ENCODE assay signal across 8 cellular contexts in the genomic region with DNA sequence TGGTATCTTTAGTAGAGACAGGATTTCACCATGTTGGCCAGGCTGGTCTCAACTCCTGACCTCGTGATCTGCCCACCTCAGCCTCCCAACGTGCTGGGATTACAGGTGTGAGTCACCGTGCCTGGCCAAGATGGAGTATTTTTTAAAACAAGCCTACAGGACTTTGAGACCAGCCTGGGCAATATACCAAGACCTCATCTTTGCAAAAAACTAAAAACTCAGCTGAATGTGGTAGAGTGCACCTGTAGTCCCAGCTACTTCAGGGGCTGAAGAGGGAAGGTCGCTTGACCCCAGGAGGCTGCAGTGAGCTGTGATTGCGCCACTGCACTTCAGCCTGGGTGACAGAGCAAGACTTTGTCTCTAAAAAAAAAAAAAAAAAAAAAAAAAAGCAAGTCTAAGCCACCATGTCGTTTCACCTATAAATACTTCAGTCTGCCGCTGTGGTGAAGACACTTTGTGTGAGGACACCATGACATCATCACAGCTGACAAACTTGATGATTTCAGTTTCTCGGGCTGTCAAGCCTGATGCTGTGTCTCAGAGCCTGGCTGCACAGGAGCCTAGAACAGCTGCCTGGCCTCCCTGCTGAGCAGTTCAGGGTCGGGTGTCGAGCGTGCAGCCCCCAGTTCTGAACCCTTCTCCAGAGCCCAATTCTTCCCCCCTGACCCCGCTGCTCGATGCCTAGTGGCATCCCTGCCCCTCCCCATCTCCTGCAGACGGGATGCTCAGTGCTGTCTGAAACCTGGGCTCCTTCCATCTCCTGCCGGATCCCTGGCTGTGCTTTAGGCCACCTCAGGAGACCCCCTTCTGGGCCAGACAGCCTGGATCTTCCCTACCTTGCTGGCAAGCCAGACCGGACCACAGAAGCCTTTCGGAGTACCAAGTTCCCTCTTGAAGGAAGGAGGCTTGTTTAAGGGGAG.
DNase-seq lines count a peak whose midpoint lies in the region; ATAC-seq and TF ChIP-seq lines count a peak whose summit lies in the region.

No MANE protein-coding gene starts in this region.

- H3K27me3 Mint-ChIP-seq in GM23338 (ENCODE audit: insufficient read depth, low read depth, poor library complexity), result peaks cover 15% of the 10 kb centered on the region
- H3K27me3 Mint-ChIP-seq in HFFc6 (ENCODE audit: insufficient read depth), result peaks cover 7% of the 10 kb centered on the region

- no peak overlapping the region for H3K27ac Mint-ChIP-seq in GM23338
- no peak overlapping the region for H3K27ac Mint-ChIP-seq in HFFc6

- H3K9me2 ChIP-seq in DOHH2 (replicated peaks; ENCODE audit: control insufficient read depth, low read length) (no peaks in the 10 kb centered on the region), GM23338 (ENCODE audit: insufficient read depth) (no peaks in the 10 kb centered on the region)

- no peak overlapping the region for H3K18ac ChIP-seq in mesenchymal stem cell (ENCODE audit: low read depth in 1 of 2, low read length in 2 of 2)

- no peak overlapping the region for H2BK120ac ChIP-seq in mesenchymal stem cell (ENCODE audit: low read depth, low read length)

- H3K79me2 ChIP-seq in DOHH2 (ENCODE audit: control insufficient read depth, low read length) (no peaks in the 10 kb centered on the region), GM23338 (replicated peaks; ENCODE audit: insufficient read depth) (no peaks in the 10 kb centered on the region), OCI-LY3 (ENCODE audit: low read length) (no peaks in the 10 kb centered on the region)

- peak; percentile 20 for ATAC-seq in GM23338
- ATAC-seq in HG03025 (IDR thresholded peaks at IDR 0.05; ENCODE audit: low FRiP score, unreplicated experiment), result no peak

- no peak overlapping the region for H3K4ac ChIP-seq in mesenchymal stem cell (ENCODE audit: low read depth in 1 of 2, low read length in 2 of 2)

- H3K9me3 ChIP-seq in DOHH2 (ENCODE audit: control insufficient read depth, insufficient read depth, low read length) (no peaks in the 10 kb centered on the region), OCI-LY3 (ENCODE audit: insufficient read depth, low read length) (no peaks in the 10 kb centered on the region), mesenchymal stem cell (ENCODE audit: control insufficient read depth, low read length) (no peaks in the 10 kb centered on the region)

- H3K4me3 Mint-ChIP-seq in GM23338 (peak overlapping the region; percentile 72), HFFc6 (no peak overlapping the region)

- H2AK5ac ChIP-seq in mesenchymal stem cell (ENCODE audit: low read length, severe bottlenecking), result no peak overlapping the region

- H3K9ac ChIP-seq in OCI-LY3 (ENCODE audit: low read length) (no peak overlapping the region), mesenchymal stem cell (ENCODE audit: low read length) (no peak overlapping the region)

- no peak overlapping the region for H2BK12ac ChIP-seq in mesenchymal stem cell (ENCODE audit: low read length in 2 of 2)

- no peak overlapping the region for H3K4me3 ChIP-seq in DOHH2 (ENCODE audit: low read length)
- peak overlapping the region; percentile 68 for H3K4me3 ChIP-seq in GM23338
- H3K4me3 ChIP-seq in OCI-LY3 (ENCODE audit: low read length), result peak overlapping the region; percentile 62
- H3K4me3 ChIP-seq in mesenchymal stem cell (ENCODE audit: insufficient read depth in 1 of 2, low read depth in 1 of 2, low read length in 2 of 2), result no peak overlapping the region

- 68% methylated on average over 17 of the region's 17 CpGs for WGBS in mesenchymal stem cell

- no peaks in the 10 kb centered on the region for H3K79me1 ChIP-seq in mesenchymal stem cell (replicated peaks; ENCODE audit: low read length, poor library complexity, severe bottlenecking)

- 0 out of 2 replicates have a peak, but pooled peaks cover 6% of the 10 kb centered on the region for H3K4me1 ChIP-seq in DOHH2 (ENCODE audit: control insufficient read depth, low read length)
- peaks cover 10% of the 10 kb centered on the region; the same call in 1 of the 2 replicates for H3K4me1 ChIP-seq in GM23338 (ENCODE audit: insufficient read depth)
- peaks cover 7% of the 10 kb centered on the region for H3K4me1 ChIP-seq in OCI-LY3 (ENCODE audit: low read length)
- peaks cover 16% of the 10 kb centered on the region for H3K4me1 ChIP-seq in mesenchymal stem cell (ENCODE audit: control insufficient read depth, insufficient read depth, low read depth, low read length)

- no peaks in the 10 kb centered on the region for H3K36me3 ChIP-seq in DOHH2 (ENCODE audit: control insufficient read depth, low read length)
- H3K36me3 ChIP-seq in GM23338 (ENCODE audit: insufficient read depth), result no peaks in the 10 kb centered on the region
- H3K36me3 ChIP-seq in OCI-LY3 (replicated peaks; ENCODE audit: low read depth, low read length), result peaks cover 18% of the 10 kb centered on the region
- peaks cover 16% of the 10 kb centered on the region in 2 experiments for H3K36me3 ChIP-seq in mesenchymal stem cell (ENCODE audit: control insufficient read depth in 1 of 2, insufficient read depth in 2 of 2, low read depth in 1 of 2, low read length in 2 of 2)

- TF ChIP-seq CTCF in DOHH2 (IDR thresholded peaks at IDR 0.05; ENCODE audit: low read depth, low read length, poor library complexity, severe bottlenecking) (no peak), GM23338 (conservative IDR thresholded peaks at IDR 0.05; ENCODE audit: low read depth in 2 of 2) (no peak), OCI-LY3 (IDR thresholded peaks at IDR 0.05; ENCODE audit: low read depth, low read length) (no peak), HFFc6 (IDR thresholded peaks at IDR 0.05) (no peak)

- peak overlapping the region; percentile 47 for H3K4me2 ChIP-seq in DOHH2 (ENCODE audit: low read length)
- peak overlapping the region; percentile 90 for H3K4me2 ChIP-seq in GM23338
- H3K4me2 ChIP-seq in OCI-LY3 (ENCODE audit: low read length), result peak overlapping the region; percentile 66
- peak overlapping the region; percentile 7 for H3K4me2 ChIP-seq in mesenchymal stem cell (ENCODE audit: low read length, poor library complexity, severe bottlenecking)

- no peaks in the 10 kb centered on the region; the same call in 2 of the 3 replicates for H3K36me3 Mint-ChIP-seq in GM23338 (ENCODE audit: low read depth)
- no peaks in the 10 kb centered on the region for H3K36me3 Mint-ChIP-seq in HFFc6 (ENCODE audit: low read depth)

- H3K27me3 ChIP-seq in DOHH2 (ENCODE audit: control insufficient read depth, low read length) (peaks cover 13% of the 10 kb centered on the region), GM23338 (ENCODE audit: insufficient read depth) (no peaks in the 10 kb centered on the region; the same call in 1 of the 2 replicates), OCI-LY3 (ENCODE audit: low read depth, low read length) (no peaks in the 10 kb centered on the region), mesenchymal stem cell (ENCODE audit: control insufficient read depth in 1 of 2, insufficient read depth in 1 of 2, low read length in 2 of 2) (peaks cover 10 to 11% of the 10 kb centered on the region in 2 experiments)

- H2BK15ac ChIP-seq in mesenchymal stem cell (ENCODE audit: low read depth, poor library complexity, severe bottlenecking), result no peak overlapping the region

- DNase-seq in GM23338 (ENCODE audit: low spot score) (no peak), mesenchymal stem cell (peak; percentile 15), HFFc6 (no peak), hepatic stellate cell (ENCODE audit: low spot score) (no peak)
- no peak for DNase-seq in activated CD8-positive, alpha-beta memory T cell treated with anti-CD3 and anti-CD28 coated beads, Interleukin-2, amount 50 U/mL, for 48 hours

- H3F3A ChIP-seq in DOHH2 (ENCODE audit: control insufficient read depth, insufficient read depth) (no peaks in the 10 kb centered on the region), GM23338 (replicated peaks; ENCODE audit: low read depth) (no peaks in the 10 kb centered on the region)

- H2BK5ac ChIP-seq in mesenchymal stem cell (ENCODE audit: low read depth, low read length, poor library complexity, severe bottlenecking), result no peak overlapping the region

- no peak overlapping the region for H3K27ac ChIP-seq in DOHH2 (ENCODE audit: low read depth, low read length)
- H3K27ac ChIP-seq in GM23338 (ENCODE audit: low read depth), result no peak overlapping the region
- H3K27ac ChIP-seq in OCI-LY3 (ENCODE audit: low read length), result no peak overlapping the region
- H3K27ac ChIP-seq in mesenchymal stem cell (ENCODE audit: low read length, poor library complexity, severe bottlenecking), result no peak overlapping the region

- no peaks in the 10 kb centered on the region for H3K9me3 Mint-ChIP-seq in GM23338
- no peaks in the 10 kb centered on the region for H3K9me3 Mint-ChIP-seq in HFFc6

- peak overlapping the region in 1 of 2 experiments; percentile 5 for H3K23ac ChIP-seq in mesenchymal stem cell (ENCODE audit: low read length in 2 of 2)

- H4K20me1 ChIP-seq in DOHH2 (ENCODE audit: control insufficient read depth, insufficient read depth, low read depth, low read length) (no peaks in the 10 kb centered on the region), GM23338 (replicated peaks; ENCODE audit: insufficient read depth) (no peaks in the 10 kb centered on the region), OCI-LY3 (ENCODE audit: insufficient read depth, low read length) (no peaks in the 10 kb centered on the region)

- H3K4me1 Mint-ChIP-seq in GM23338, result peaks cover 21% of the 10 kb centered on the region
- H3K4me1 Mint-ChIP-seq in HFFc6 (ENCODE audit: low read depth), result no peaks in the 10 kb centered on the region

- H3K14ac ChIP-seq in mesenchymal stem cell (ENCODE audit: low read length in 2 of 2), result no peak overlapping the region

- no peak overlapping the region for H4K8ac ChIP-seq in mesenchymal stem cell (ENCODE audit: low read length)

- H4K91ac ChIP-seq in mesenchymal stem cell (ENCODE audit: low read length), result no peak overlapping the region

- H2AFZ ChIP-seq in GM23338, result peak overlapping the region; percentile 97
- H2AFZ ChIP-seq in OCI-LY3 (ENCODE audit: low read depth, low read length), result no peak overlapping the region
- no peak overlapping the region for H2AFZ ChIP-seq in mesenchymal stem cell (ENCODE audit: low read depth, low read length)

TF ChIP-seq in GM23338, 12 proteins besides CTCF, POLR2A, EP300 and RAD21 (continues in another document):
- TF ChIP-seq STAT1 (IDR thresholded peaks at IDR 0.05; ENCODE audit: unreplicated experiment) (no peak), JUNB (IDR thresholded peaks at IDR 0.05; ENCODE audit: unreplicated experiment) (no peak), NANOG (IDR thresholded peaks at IDR 0.05; ENCODE audit: borderline replicate concordance) (no peak), ZNF331 (CRISPR knock-in tag; IDR thresholded peaks at IDR 0.05; ENCODE audit: low read depth) (no peak), EZH2phosphoT487 (IDR thresholded peaks at IDR 0.05; ENCODE audit: unreplicated experiment) (no peak)
- TF ChIP-seq, protein P1, sequence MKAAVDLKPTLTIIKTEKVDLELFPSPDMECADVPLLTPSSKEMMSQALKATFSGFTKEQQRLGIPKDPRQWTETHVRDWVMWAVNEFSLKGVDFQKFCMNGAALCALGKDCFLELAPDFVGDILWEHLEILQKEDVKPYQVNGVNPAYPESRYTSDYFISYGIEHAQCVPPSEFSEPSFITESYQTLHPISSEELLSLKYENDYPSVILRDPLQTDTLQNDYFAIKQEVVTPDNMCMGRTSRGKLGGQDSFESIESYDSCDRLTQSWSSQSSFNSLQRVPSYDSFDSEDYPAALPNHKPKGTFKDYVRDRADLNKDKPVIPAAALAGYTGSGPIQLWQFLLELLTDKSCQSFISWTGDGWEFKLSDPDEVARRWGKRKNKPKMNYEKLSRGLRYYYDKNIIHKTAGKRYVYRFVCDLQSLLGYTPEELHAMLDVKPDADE (IDR thresholded peaks at IDR 0.05), result no peak

Comparison
In these comparisons a context has a peak if more than half of its experiments do, and no peak if none do; other contexts are left out.
1. H3K4me2 ChIP-seq: peak in every context shown above with its lines; median percentile 90 in GM23338; 66 in OCI-LY3; 47 in DOHH2; 7 in mesenchymal stem cell.
2. H3K4me3 ChIP-seq: peak in GM23338 (single experiment) and OCI-LY3 (single experiment); none in DOHH2 (single experiment) and mesenchymal stem cell (0 of 2).